21 cellular contexts compared by ENCODE assay signal in genomic region chr16:87836346-87836843, GRCh38. TPM values are rescaled to one million over a fixed set of nuclear protein-coding genes. Genes with fewer than 3 reads are reported as not detected.
A peak's percentile ranks its signal among the peaks of the same experiment; 100 is the strongest.
DNase-seq lines count a peak whose midpoint lies in the region; ATAC-seq, FAIRE-seq and TF ChIP-seq lines count a peak whose summit lies in the region.
"Had no signal": no experiment of that assay in that cellular context is flagged by ENCODE, and none has a peak within 500 bp of the region (broad histone marks: within the 10 kb centered on the region; RNA-seq: fewer than 3 reads in every experiment).

No MANE protein-coding gene starts in this region.

- DNase-seq in A549 (ENCODE audit: low read depth in 1 of 2, low spot score in 1 of 2) (no peak), Karpas-422 (no peak), endodermal cell (no peak), HepG2 (ENCODE audit: low spot score) (no peak), NCI-H187 (lab: John Stamatoyannopoulos, UW) (no peak), endothelial cell (ENCODE audit: low spot score) (no peak), HAP-1 (ENCODE audit: low spot score in 2 of 2) (no peak)
- DNase-seq: colonic mucosa; head of caudate nucleus; MG63; NCI-H1436; NCI-H524; posterior cingulate gyrus; sigmoid colon; stimulated activated CD8-positive, alpha-beta memory T cell treated with anti-CD3 and anti-CD28 coated beads, Interleukin-4, amount 100 ng/mL, for 48 hours had no signal

- no peak for TF ChIP-seq RAD21 in A549 (conservative IDR thresholded peaks at IDR 0.05 in 1 of 2, IDR thresholded peaks at IDR 0.05 in 1 of 2)
- no peak for TF ChIP-seq RAD21 in HepG2 (CRISPR knock-in tag; IDR thresholded peaks at IDR 0.05)

- CTCF ChIA-PET in A549 (lab: Yijun Ruan, JAX): interaction anchor here (0.5 to 30.2 kb wide), 11 partner anchors 9 to 67 kb away, joined by 3 to 417 read pairs (median 5); partner anchors contain the start of gene SLC7A5
- CTCF ChIA-PET in HepG2 (lab: Yijun Ruan, JAX; ENCODE audit: low intra/inter-chr PET ratio, low total read pairs): no interaction called here

- H3K27ac Mint-ChIP-seq in endodermal cell (peak overlapping the region; percentile 21), endothelial cell (ENCODE audit: unreplicated experiment) (no peak overlapping the region)
- H3K27ac Mint-ChIP-seq: activated naive CD8-positive, alpha-beta T cell; mesothelial cell of epicardium; natural killer cell treated with Interleukin-12 subunit alpha and Interleukin-12 subunit beta and Interleukin-15 and Interleukin-18, amount 100 ng/mL, for 72 hours; T-helper 2 cell treated with Interferon-gamma antibody and Interleukin-4, amounts not matched to agents 5 μg/mL and 100 μg/mL, for 36 hours had no signal

- H3K4me3 ChIP-seq in A549 (no peak overlapping the region), Karpas-422 (ENCODE audit: low read length) (no peak overlapping the region), endodermal cell (ENCODE audit: low read length) (no peak overlapping the region), HepG2 (replicated peaks in 1 of 3; ENCODE audit: insufficient read depth in 1 of 3, low read depth in 2 of 3, low read length in 3 of 3) (no peak overlapping the region), HAP-1 (no peak overlapping the region)
- H3K4me3 ChIP-seq: colonic mucosa, MG63, sigmoid colon had no signal

- no TSS peak for BruUV-seq in HepG2 (replicated peaks; lab: Mats Ljungman, UMichigan)

- H3K4me1 ChIP-seq in A549 (peaks cover 100% of the 10 kb centered on the region), Karpas-422 (ENCODE audit: low read length) (peaks cover 100% of the 10 kb centered on the region), endodermal cell (ENCODE audit: control insufficient read depth, insufficient read depth, low read length) (no peaks in the 10 kb centered on the region), HepG2 (ENCODE audit: insufficient read depth, low read length) (peaks cover 31% of the 10 kb centered on the region), HAP-1 (no peaks in the 10 kb centered on the region)
- H3K4me1 ChIP-seq: colonic mucosa had no signal

- no peaks in the 10 kb centered on the region for H3K4me1 Mint-ChIP-seq in endodermal cell
- peaks cover 3% of the 10 kb centered on the region for H3K4me1 Mint-ChIP-seq in endothelial cell (ENCODE audit: unreplicated experiment)

- H3K79me2 ChIP-seq in Karpas-422 (ENCODE audit: low read length) (0 out of 2 replicates have a peak, but pooled peaks cover 3% of the 10 kb centered on the region), HepG2 (ENCODE audit: insufficient read depth, low read length) (peaks cover 6% of the 10 kb centered on the region)

- H3K27ac ChIP-seq in A549: peak overlapping the region; percentile 97 to 99
- H3K27ac ChIP-seq in Karpas-422 (ENCODE audit: low read length): no peak overlapping the region
- no peak overlapping the region for H3K27ac ChIP-seq in endodermal cell (ENCODE audit: low read depth, low read length)
- no peak overlapping the region for H3K27ac ChIP-seq in HepG2 (ENCODE audit: extremely low read length, insufficient read depth, low read length)
- H3K27ac ChIP-seq: colonic mucosa, sigmoid colon had no signal

- POLR2A ChIA-PET in A549 (lab: Yijun Ruan, JAX) (interaction anchor here (1.1 to 1.3 kb wide), 2 partner anchors 33 to 46 kb away, joined by 3 to 4 read pairs; partner anchors contain the start of gene SLC7A5), HepG2 (lab: Yijun Ruan, JAX) (interaction anchor here (0.9 to 2.3 kb wide), 5 partner anchors 14 to 57 kb away, joined by 3 to 9 read pairs (median 5); no protein-coding TSS in a partner anchor)

- H4K20me1 ChIP-seq in Karpas-422 (ENCODE audit: insufficient read depth, low read depth, low read length) (peaks cover 66% of the 10 kb centered on the region), HepG2 (ENCODE audit: insufficient read depth, low read length) (no peaks in the 10 kb centered on the region; the same call in 1 of the 2 replicates)

- H3K9me3 ChIP-seq in A549: no peaks in the 10 kb centered on the region
- H3K9me3 ChIP-seq in Karpas-422 (ENCODE audit: low read length): no peaks in the 10 kb centered on the region
- no peaks in the 10 kb centered on the region for H3K9me3 ChIP-seq in endodermal cell (ENCODE audit: control insufficient read depth, low read length)
- no peaks in the 10 kb centered on the region for H3K9me3 ChIP-seq in HepG2 (ENCODE audit: low read length)
- H3K9me3 ChIP-seq in HAP-1: no peaks in the 10 kb centered on the region
- H3K9me3 ChIP-seq: colonic mucosa, MG63, sigmoid colon had no signal

- no peak for FAIRE-seq in A549 (lab: Jason Lieb, UNC)
- no peak for FAIRE-seq in HepG2 (lab: Jason Lieb, UNC)

- no peak for TF ChIP-seq EP300 in A549 (IDR thresholded peaks at IDR 0.05)
- no peak for TF ChIP-seq EP300 in HepG2 (IDR thresholded peaks at IDR 0.05; ENCODE audit: low read depth in 2 of 2, low read length in 2 of 2)
- no peak for TF ChIP-seq EP300 in HepG2 (CRISPR knock-in tag; IDR thresholded peaks at IDR 0.05; ENCODE audit: borderline replicate concordance)

- H2AFZ ChIP-seq in Karpas-422 (ENCODE audit: low read length) (no peak overlapping the region), HepG2 (ENCODE audit: low read length) (no peak overlapping the region)

- TF ChIP-seq CTCF in A549 (IDR thresholded peaks at IDR 0.05) (no peak), endodermal cell (conservative IDR thresholded peaks at IDR 0.05) (no peak), HepG2 (CRISPR knock-in tag; IDR thresholded peaks at IDR 0.05) (no peak), endothelial cell (IDR thresholded peaks at IDR 0.05; ENCODE audit: unreplicated experiment) (no peak)

- intact Hi-C loops in HepG2 (cut with micrococcal nuclease; ENCODE audit: unreplicated experiment): no loop called here

- TF ChIP-seq POLR2A in A549 (IDR thresholded peaks at IDR 0.05; ENCODE audit: low read length) (no peak), HepG2 (IDR thresholded peaks at IDR 0.05; ENCODE audit: insufficient read depth in 1 of 2, low read depth in 2 of 2, low read length in 2 of 2) (no peak)

- H3K4me2 ChIP-seq in A549 (peak overlapping the region; percentile 79), Karpas-422 (ENCODE audit: low read depth, low read length, poor library complexity, severe bottlenecking) (peak overlapping the region; percentile 28), HepG2 (ENCODE audit: low read depth, low read length) (no peak overlapping the region)

- no peaks in the 10 kb centered on the region for H3K27me3 Mint-ChIP-seq in endodermal cell (ENCODE audit: insufficient read depth)
- peaks cover 5% of the 10 kb centered on the region for H3K27me3 Mint-ChIP-seq in endothelial cell (ENCODE audit: unreplicated experiment)
- H3K27me3 Mint-ChIP-seq: activated naive CD8-positive, alpha-beta T cell; CD4-positive, alpha-beta memory T cell; IgD-negative memory B cell; natural killer cell treated with Interleukin-12 subunit alpha and Interleukin-12 subunit beta and Interleukin-15 and Interleukin-18, amount 100 ng/mL, for 72 hours had no signal

- 0 out of 6 replicates have a peak, but pooled peaks of 1 of the 2 experiments have one; percentile 0 for ATAC-seq in A549
- no peak for ATAC-seq in HepG2
- ATAC-seq: natural killer cell treated with Interleukin-12 subunit alpha and Interleukin-12 subunit beta and Interleukin-15 and Interleukin-18, amount 100 ng/mL, for 72 hours had no signal

- H3K4me3 Mint-ChIP-seq in endodermal cell (no peak overlapping the region), endothelial cell (ENCODE audit: unreplicated experiment) (no peak overlapping the region)
- H3K4me3 Mint-ChIP-seq: activated naive CD8-positive, alpha-beta T cell; CD4-positive, alpha-beta memory T cell; mesothelial cell of epicardium; natural killer cell treated with Interleukin-12 subunit alpha and Interleukin-12 subunit beta and Interleukin-15 and Interleukin-18, amount 100 ng/mL, for 72 hours; T-helper 2 cell treated with Interferon-gamma antibody and Interleukin-4, amounts not matched to agents 5 μg/mL and 100 μg/mL, for 36 hours had no signal

- no peaks in the 10 kb centered on the region for H3K27me3 ChIP-seq in Karpas-422 (ENCODE audit: low read length)
- no peaks in the 10 kb centered on the region for H3K27me3 ChIP-seq in endodermal cell (ENCODE audit: control insufficient read depth, insufficient read depth, low read length, poor library complexity, severe bottlenecking)
- no peaks in the 10 kb centered on the region for H3K27me3 ChIP-seq in HepG2 (ENCODE audit: control insufficient read depth in 1 of 2, insufficient read depth in 2 of 2, low read length in 2 of 2)
- H3K27me3 ChIP-seq in HAP-1 (ENCODE audit: low read depth): no peaks in the 10 kb centered on the region
- H3K27me3 ChIP-seq: colonic mucosa, MG63, sigmoid colon had no signal

- H3K9ac ChIP-seq in Karpas-422 (ENCODE audit: low read length): no peak overlapping the region
- H3K9ac ChIP-seq in endodermal cell (ENCODE audit: extremely low read depth, low read length, poor library complexity, severe bottlenecking): no peak overlapping the region
- H3K9ac ChIP-seq in HepG2 (ENCODE audit: insufficient read depth, low read depth, low read length): no peak overlapping the region

- 85% methylated on average over 15 of the region's 17 CpGs for WGBS in A549 (ENCODE audit: missing lambda C conversion rate)
- 92 to 97% methylated on average over 10 to 17 of the region's 17 CpGs for WGBS in endodermal cell (ENCODE audit: insufficient coverage in 1 of 2, insufficient read length in 1 of 2), 2 experiments
- 95% methylated on average over 17 of the region's 17 CpGs for WGBS in HepG2 (ENCODE audit: low lambda C conversion rate)

- H3K9me3 Mint-ChIP-seq in endodermal cell (no peaks in the 10 kb centered on the region), endothelial cell (ENCODE audit: unreplicated experiment) (no peaks in the 10 kb centered on the region)
- H3K9me3 Mint-ChIP-seq: CD4-positive, alpha-beta memory T cell; IgD-negative memory B cell; mesothelial cell of epicardium; natural killer cell treated with Interleukin-12 subunit alpha and Interleukin-12 subunit beta and Interleukin-15 and Interleukin-18, amount 100 ng/mL, for 72 hours; T-helper 2 cell treated with Interferon-gamma antibody and Interleukin-4, amounts not matched to agents 5 μg/mL and 100 μg/mL, for 36 hours had no signal

- peaks cover 69% of the 10 kb centered on the region for H3K36me3 ChIP-seq in Karpas-422 (ENCODE audit: insufficient read depth, low read length)
- peaks cover 97% of the 10 kb centered on the region for H3K36me3 ChIP-seq in endodermal cell (ENCODE audit: control insufficient read depth, insufficient read depth, low read length)
- peaks cover 87 to 97% of the 10 kb centered on the region in 2 experiments for H3K36me3 ChIP-seq in HepG2 (replicated peaks in 1 of 2; ENCODE audit: control insufficient read depth in 1 of 2, insufficient read depth in 2 of 2, low read length in 2 of 2)
- H3K36me3 ChIP-seq in HAP-1 (replicated peaks): peaks cover 99% of the 10 kb centered on the region
- H3K36me3 ChIP-seq: colonic mucosa had no signal

- no peaks in the 10 kb centered on the region for H3K9me2 ChIP-seq in Karpas-422 (replicated peaks; ENCODE audit: insufficient read depth, low read length)

- peaks cover 36% of the 10 kb centered on the region for H3K36me3 Mint-ChIP-seq in endodermal cell (ENCODE audit: low read depth)
- peaks cover 4% of the 10 kb centered on the region for H3K36me3 Mint-ChIP-seq in endothelial cell (ENCODE audit: low read depth, unreplicated experiment)
- H3K36me3 Mint-ChIP-seq: activated naive CD8-positive, alpha-beta T cell; natural killer cell treated with Interleukin-12 subunit alpha and Interleukin-12 subunit beta and Interleukin-15 and Interleukin-18, amount 100 ng/mL, for 72 hours had no signal

- in situ Hi-C loops in HepG2 (cut with HindIII; ENCODE audit: extremely low pct_ligation_motif_present, low pct_unique_long_range_greater_than_20kb) (no loop called here), HAP-1 (cut with MboI; ENCODE audit: low sequenced_read_pairs) (no loop called here)

RNA-seq across cellular contexts. Expression of gene SLC7A5, which starts 32.9 kb away (rescaled TPM):
- polyA plus RNA-seq in A549 (2011; rRNA removed) (265 and 326 TPM in 2 replicates), A549 (2017; fragmentation: RNase III; extraction: RNeasy Plus Mini Kit Qiagen cat#74134 plus additional on column Dnase treatment) (903 to 1,096 TPM (median 972 TPM) in 3 replicates), HepG2 (2011; rRNA removed) (79.6 and 84.0 TPM in 2 replicates)
- 971 and 1,312 TPM in 2 replicates for polyA plus RNA-seq in A549 (2012; cell fraction: cytosol; rRNA removed)
- polyA plus RNA-seq in A549 (2012; cell fraction: nucleus; rRNA removed): 1,440 and 1,925 TPM in 2 replicates
- polyA minus RNA-seq in A549 (2011; rRNA and poly(A)+ RNA removed): 237 and 354 TPM in 2 replicates
- 163 and 177 TPM in 2 replicates for total RNA-seq in Karpas-422 (2014; rRNA removed; shearing (Covaris generic); ENCODE audit: low replicate concordance)
- total RNA-seq in endodermal cell (100 to 1,000 TPM; 374 to 588 TPM), HepG2 (2016; rRNA removed; fragmentation: Illumina TruSeq; extraction: Trizol) (84.4 and 155 TPM in 2 replicates), endothelial cell (ENCODE audit: unreplicated experiment) (18.8 TPM)
- 144 TPM for polyA plus RNA-seq in endodermal cell (2013, experiment 1 of 2)
- 134 TPM for polyA plus RNA-seq in endodermal cell (2013, experiment 2 of 2)
- 20.4 and 21.0 TPM in 2 replicates for total RNA-seq in HepG2 (2016; cell fraction: cytosol; rRNA removed; fragmentation: Illumina TruSeq; extraction: Trizol; ENCODE audit: low read depth)
- 65.4 and 165 TPM in 2 replicates for total RNA-seq in HepG2 (2016; cell fraction: insoluble cytoplasmic fraction; rRNA removed; fragmentation: Illumina TruSeq; extraction: Trizol)
- total RNA-seq in HepG2 (2016; cell fraction: membrane; rRNA removed; fragmentation: Illumina TruSeq; extraction: Trizol): 76.8 and 82.0 TPM in 2 replicates
- total RNA-seq in HepG2 (2016; cell fraction: nucleus; rRNA removed; fragmentation: Illumina TruSeq; extraction: Trizol): 144 and 171 TPM in 2 replicates
- 58.4 and 80.8 TPM in 2 replicates for polyA plus RNA-seq in HepG2 (2011; cell fraction: cytosol; rRNA removed)
- polyA plus RNA-seq in HepG2 (2011; cell fraction: nucleus; rRNA removed): 118 and 147 TPM in 2 replicates
- polyA plus RNA-seq in HepG2 (2012): 135 and 207 TPM in 2 replicates
- 17.8 and 19.1 TPM in 2 replicates for polyA plus RNA-seq in HepG2 (2016; cell fraction: cytosol; fragmentation: Illumina TruSeq; extraction: Trizol; ENCODE audit: low read depth)
- polyA plus RNA-seq in HepG2 (2016; cell fraction: insoluble cytoplasmic fraction; fragmentation: Illumina TruSeq; extraction: Trizol; ENCODE audit: low read depth): 93.2 and 121 TPM in 2 replicates
- polyA plus RNA-seq in HepG2 (2016; cell fraction: membrane; fragmentation: Illumina TruSeq; extraction: Trizol; ENCODE audit: low read depth): 56.5 and 59.3 TPM in 2 replicates
- polyA plus RNA-seq in HepG2 (2016; cell fraction: nucleus; fragmentation: Illumina TruSeq; extraction: Trizol; ENCODE audit: insufficient read depth, low read depth): 307 and 313 TPM in 2 replicates
- 157 and 170 TPM in 2 replicates for polyA minus RNA-seq in HepG2 (2011; rRNA and poly(A)+ RNA removed; ENCODE audit: low replicate concordance)
- 88.7 and 88.8 TPM in 2 replicates for polyA minus RNA-seq in HepG2 (2011; cell fraction: cytosol; rRNA and poly(A)+ RNA removed)
- polyA minus RNA-seq in HepG2 (2011; cell fraction: nucleus; rRNA and poly(A)+ RNA removed): 35.7 and 42.5 TPM in 2 replicates

Comparison
In these comparisons a context has a peak if more than half of its experiments do, and no peak if none do; other contexts are left out.
1. H3K27ac ChIP-seq: peak in A549 (2 of 2); none in Karpas-422 (single experiment), endodermal cell (single experiment) and HepG2 (single experiment).